In genomic region chr1:59553381-59553780, GRCh38 we compare ENCODE assay signal across 30 cellular contexts.
"Had no signal": no experiment of that assay in that cellular context is flagged by ENCODE, and none has a peak within 500 bp of the region (broad histone marks: within the 10 kb centered on the region; RNA-seq: fewer than 3 reads in every experiment).

No MANE protein-coding gene starts in this region.

- ATAC-seq: activated CD4-positive, alpha-beta T cell treated with anti-CD3 and anti-CD28 coated beads for 36 hours; activated CD4-positive, CD25-positive, alpha-beta regulatory T cell treated with anti-CD3 and anti-CD28 coated beads, Interleukin-2, amount 50 U/mL, for 24 hours; activated CD8-positive, alpha-beta T cell treated with anti-CD3 and anti-CD28 coated beads, Interleukin-2, amount 10 ng/mL, durations not matched to agents 7 days and 5 days; activated naive CD4-positive, alpha-beta T cell treated with anti-CD3 and anti-CD28 coated beads, Interleukin-2, amount 50 U/mL, for 72 hours; PC-3; WTC11 had no signal

- H3K27me3 ChIP-seq: adrenal gland, cardiac muscle cell, Peyer's patch, SJSA1 had no signal

- H3K9me3 ChIP-seq: adrenal gland, SK-N-SH had no signal

- H3K36me3 ChIP-seq: adrenal gland, cardiac muscle cell, Peyer's patch, SJSA1 had no signal

- H3K4me2 ChIP-seq: SK-N-SH had no signal

- H3K9ac ChIP-seq: SK-N-SH had no signal

- DNase-seq: activated CD4-positive, alpha-beta T cell treated with anti-CD3 and anti-CD28 coated beads for 36 hours; activated CD4-positive, alpha-beta T cell treated with anti-CD3 and anti-CD28 coated beads, Interleukin-2, amount 10 ng/mL, durations not matched to agents 7 days and 5 days; activated CD4-positive, alpha-beta T cell treated with anti-CD3 and anti-CD28 coated beads, Interleukin-2, amount 50 U/mL, for 48 hours; activated CD8-positive, alpha-beta T cell treated with anti-CD3 and anti-CD28 coated beads, Interleukin-2, amount 10 ng/mL, durations not matched to agents 7 days and 5 days; activated gamma-delta T cell; activated naive CD4-positive, alpha-beta T cell treated with anti-CD3 and anti-CD28 coated beads for 36 hours; activated T-cell treated with anti-CD3 and anti-CD28 coated beads, Interleukin-2, amount 50 U/mL, for 24 hours; MM.1S; MV-4-11; NCI-H1092; NCI-H146; NCI-H187; NCI-H2029 treated with DMSO at 0.1 percent for 48 hours; NCI-H2107; NCI-H2171; NCI-H510A; NCI-H526; NCI-H748 treated with DMSO at 0.1 percent for 48 hours; NK-92 treated with Interleukin-12 subunit alpha and Interleukin-12 subunit beta, amount 100 ng/mL, for 24 hours; PC-3; Peyer's patch; RPMI8226; SHP77 treated with DMSO at 0.1 percent for 48 hours had no signal

- H3K4me1 ChIP-seq: SJSA1 had no signal

- H3K27ac ChIP-seq: cardiac muscle cell, Peyer's patch, SJSA1 had no signal

- H3K4me3 ChIP-seq: adrenal gland, cardiac muscle cell, Peyer's patch, SJSA1 had no signal
